Comparison of ENCODE assay signal across 17 cellular contexts in the genomic region with DNA sequence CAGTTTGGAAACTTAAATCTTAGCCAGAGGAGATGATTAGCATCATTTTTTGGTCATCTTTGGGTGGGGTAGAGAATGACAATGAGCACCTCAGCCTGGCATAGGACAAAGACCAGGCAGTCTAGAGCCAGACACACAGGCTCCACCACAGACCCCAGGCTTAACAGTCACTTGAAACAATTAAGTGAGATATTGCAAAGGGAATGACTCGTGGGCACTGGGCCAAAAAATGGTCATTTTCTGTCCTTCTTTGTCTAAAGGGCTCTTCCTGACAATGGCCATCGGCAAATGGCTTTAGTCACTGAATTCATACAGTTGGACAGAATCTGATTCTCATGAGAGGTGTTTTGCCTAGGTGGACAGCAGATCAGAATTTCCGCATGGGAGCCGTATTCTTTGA.
"Had no signal": no experiment of that assay in that cellular context is flagged by ENCODE, and none has a peak within 500 bp of the region (broad histone marks: within the 10 kb centered on the region; RNA-seq: fewer than 3 reads in every experiment).

No MANE protein-coding gene starts in this region.

- ATAC-seq: activated CD8-positive, alpha-beta memory T cell treated with anti-CD3 and anti-CD28 coated beads, Interleukin-2, amount 10 ng/mL, durations not matched to agents 7 days and 5 days; activated naive CD4-positive, alpha-beta T cell treated with anti-CD3 and anti-CD28 coated beads, Interleukin-2, amount 50 U/mL, for 72 hours; left colon; pancreas; stimulated activated naive CD8-positive, alpha-beta T cell treated with anti-CD3 and anti-CD28 coated beads, Interleukin-15, amount 100 ng/mL, for 72 hours had no signal

- H3K27me3 ChIP-seq: brain microvascular endothelial cell, pancreas had no signal

- H3K36me3 ChIP-seq: brain microvascular endothelial cell, pancreas had no signal

- DNase-seq: activated CD4-positive, alpha-beta T cell treated with anti-CD3 and anti-CD28 coated beads, Interleukin-2, amount 50 U/mL, for 4 hours; activated CD4-positive, CD25-positive, alpha-beta regulatory T cell treated with anti-CD3 and anti-CD28 coated beads, Interleukin-2, amount 50 U/mL, for 72 hours; activated CD8-positive, alpha-beta memory T cell treated with anti-CD3 and anti-CD28 coated beads, Interleukin-2, amount 10 ng/mL, durations not matched to agents 7 days and 5 days; activated effector memory CD4-positive, alpha-beta T cell treated with Interleukin-2 at 50 U/mL for 16 hours; activated T-cell treated with anti-CD3 and anti-CD28 coated beads, Interleukin-2, amount 50 U/mL, for 24 hours; amniotic stem cell; brain microvascular endothelial cell; endodermal cell; erythroblast; immature natural killer cell; left colon; nephron progenitor cell; stimulated activated CD4-positive, alpha-beta T cell treated with anti-CD3 and anti-CD28 coated beads, Interleukin-4, amount 100 ng/mL, for 24 hours; stimulated activated naive CD8-positive, alpha-beta T cell treated with anti-CD3 and anti-CD28 coated beads, Interleukin-15, amount 100 ng/mL, for 72 hours had no signal

- FAIRE-seq: pancreas had no signal

- H3K9me3 Mint-ChIP-seq: activated naive CD4-positive, alpha-beta T cell treated with anti-CD3 and anti-CD28 coated beads, Interleukin-2, amount 50 U/mL, for 72 hours; activated T-cell treated with anti-CD3 and anti-CD28 coated beads, Interleukin-2, amount 50 U/mL, for 24 hours; endodermal cell; immature natural killer cell; T-helper 2 cell treated with Interferon-gamma antibody and Interleukin-4, amounts not matched to agents 5 μg/mL and 100 μg/mL, for 36 hours had no signal

- H3K4me3 Mint-ChIP-seq: activated CD8-positive, alpha-beta memory T cell treated with anti-CD3 and anti-CD28 coated beads, Interleukin-2, amount 10 ng/mL, durations not matched to agents 7 days and 5 days; activated T-cell treated with anti-CD3 and anti-CD28 coated beads, Interleukin-2, amount 50 U/mL, for 24 hours; endodermal cell; immature natural killer cell; nephron progenitor cell; stimulated activated naive CD8-positive, alpha-beta T cell treated with anti-CD3 and anti-CD28 coated beads, Interleukin-15, amount 100 ng/mL, for 72 hours; T-helper 2 cell treated with Interferon-gamma antibody and Interleukin-4, amounts not matched to agents 5 μg/mL and 100 μg/mL, for 36 hours had no signal

- H3K27me3 Mint-ChIP-seq: activated CD8-positive, alpha-beta memory T cell treated with anti-CD3 and anti-CD28 coated beads, Interleukin-2, amount 10 ng/mL, durations not matched to agents 7 days and 5 days had no signal

- H3K4me1 Mint-ChIP-seq: activated CD8-positive, alpha-beta memory T cell treated with anti-CD3 and anti-CD28 coated beads, Interleukin-2, amount 10 ng/mL, durations not matched to agents 7 days and 5 days; immature natural killer cell; stimulated activated naive CD8-positive, alpha-beta T cell treated with anti-CD3 and anti-CD28 coated beads, Interleukin-15, amount 100 ng/mL, for 72 hours had no signal

- H3K4me3 ChIP-seq: pancreas had no signal

- H3K36me3 Mint-ChIP-seq: activated CD8-positive, alpha-beta memory T cell treated with anti-CD3 and anti-CD28 coated beads, Interleukin-2, amount 10 ng/mL, durations not matched to agents 7 days and 5 days; activated naive CD4-positive, alpha-beta T cell treated with anti-CD3 and anti-CD28 coated beads, Interleukin-2, amount 50 U/mL, for 72 hours; immature natural killer cell had no signal

- H3K27ac ChIP-seq: brain microvascular endothelial cell had no signal

- H3K9me3 ChIP-seq: pancreas had no signal

- H3K27ac Mint-ChIP-seq: activated CD8-positive, alpha-beta memory T cell treated with anti-CD3 and anti-CD28 coated beads, Interleukin-2, amount 10 ng/mL, durations not matched to agents 7 days and 5 days; activated naive CD4-positive, alpha-beta T cell treated with anti-CD3 and anti-CD28 coated beads, Interleukin-2, amount 50 U/mL, for 72 hours; activated T-cell treated with anti-CD3 and anti-CD28 coated beads, Interleukin-2, amount 50 U/mL, for 24 hours; endodermal cell; immature natural killer cell; nephron progenitor cell; stimulated activated naive CD8-positive, alpha-beta T cell treated with anti-CD3 and anti-CD28 coated beads, Interleukin-15, amount 100 ng/mL, for 72 hours; T-helper 2 cell treated with Interferon-gamma antibody and Interleukin-4, amounts not matched to agents 5 μg/mL and 100 μg/mL, for 36 hours had no signal
